ENCODE assay signal across 1 cellular context in the genomic region with DNA sequence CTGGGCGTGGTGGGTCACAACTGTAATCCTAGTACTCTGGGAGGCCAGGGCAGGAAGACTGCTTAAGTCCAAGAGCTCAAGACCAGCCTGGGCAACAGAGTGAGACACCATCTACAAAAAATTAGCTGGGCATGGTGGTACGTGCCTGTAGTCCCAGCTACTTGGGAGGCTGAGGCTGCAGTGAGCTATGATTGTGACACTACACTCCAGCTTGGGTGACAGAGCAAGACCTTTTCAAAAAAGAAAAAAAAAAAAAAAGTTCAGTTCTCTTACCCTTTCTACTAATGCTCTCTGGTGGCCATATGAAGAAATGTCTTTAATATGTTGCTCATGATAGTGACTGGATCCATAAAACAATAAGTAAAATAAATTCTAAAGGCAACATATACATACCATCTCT.
TF ChIP-seq lines count a peak whose summit lies in the region.

No MANE protein-coding gene starts in this region.

TF ChIP-seq in GM23338, 12 proteins besides CTCF, POLR2A, EP300 and RAD21 (continued from another document):
- TF ChIP-seq, protein P1, sequence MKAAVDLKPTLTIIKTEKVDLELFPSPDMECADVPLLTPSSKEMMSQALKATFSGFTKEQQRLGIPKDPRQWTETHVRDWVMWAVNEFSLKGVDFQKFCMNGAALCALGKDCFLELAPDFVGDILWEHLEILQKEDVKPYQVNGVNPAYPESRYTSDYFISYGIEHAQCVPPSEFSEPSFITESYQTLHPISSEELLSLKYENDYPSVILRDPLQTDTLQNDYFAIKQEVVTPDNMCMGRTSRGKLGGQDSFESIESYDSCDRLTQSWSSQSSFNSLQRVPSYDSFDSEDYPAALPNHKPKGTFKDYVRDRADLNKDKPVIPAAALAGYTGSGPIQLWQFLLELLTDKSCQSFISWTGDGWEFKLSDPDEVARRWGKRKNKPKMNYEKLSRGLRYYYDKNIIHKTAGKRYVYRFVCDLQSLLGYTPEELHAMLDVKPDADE (IDR thresholded peaks at IDR 0.05) = no peak
- TF ChIP-seq NANOG (IDR thresholded peaks at IDR 0.05; ENCODE audit: borderline replicate concordance) = no peak
- no peak for TF ChIP-seq CREB1 (CRISPR knock-in tag; IDR thresholded peaks at IDR 0.05; ENCODE audit: low read depth)
- no peak for TF ChIP-seq ZNF114 (CRISPR knock-in tag; IDR thresholded peaks at IDR 0.05)
